In genomic region chr15:50219820-50220219, GRCh38 we compare ENCODE assay signal across 17 cellular contexts. TPM values are rescaled to one million over a fixed set of nuclear protein-coding genes. Genes with fewer than 3 reads are reported as not detected.
DNase-seq lines count a peak whose midpoint lies in the region; TF ChIP-seq lines count a peak whose summit lies in the region.
"Had no signal": no experiment of that assay in that cellular context is flagged by ENCODE, and none has a peak within 500 bp of the region (broad histone marks: within the 10 kb centered on the region; RNA-seq: fewer than 3 reads in every experiment).

No MANE protein-coding gene starts in this region.

- TF ChIP-seq POLR2A in Peyer's patch (IDR thresholded peaks at IDR 0.05): no peak

- DNase-seq in NCI-H82 (lab: John Stamatoyannopoulos, UW) (peak; percentile 59), NCI-H82 treated with DMSO at 0.1 percent for 48 hours (lab: John Stamatoyannopoulos, UW; ENCODE audit: unreplicated experiment) (no peak), NCI-H146 treated with DMSO at 0.1 percent for 48 hours (lab: John Stamatoyannopoulos, UW; ENCODE audit: unreplicated experiment) (peak; percentile 7), astrocyte of the spinal cord (ENCODE audit: low read depth, low spot score) (peak; percentile 8), renal cortical epithelial cell (ENCODE audit: low read depth) (peak; percentile 33), RWPE1 (ENCODE audit: low spot score) (no peak), globus pallidus (ENCODE audit: low spot score) (no peak), Peyer's patch (no peak)
- DNase-seq: activated CD4-positive, alpha-beta memory T cell treated with anti-CD3 and anti-CD28 coated beads, Interleukin-2, amount 10 ng/mL, durations not matched to agents 7 days and 5 days; aorta; cortex of kidney; DMS79; head of caudate nucleus; NCI-H1436 treated with DMSO at 0.1 percent for 48 hours; NCI-H526; uterus had no signal

- POLR2A ChIA-PET in RWPE1 (lab: Yijun Ruan, JAX; ENCODE audit: low non-redundant PET): no interaction called here

- H3K9me3 ChIP-seq in Peyer's patch: no peaks in the 10 kb centered on the region
- H3K9me3 ChIP-seq: uterus had no signal

- in situ Hi-C loops in astrocyte of the spinal cord (cut with HindIII; ENCODE audit: low sequenced_read_pairs): no loop called here

- H3K4me1 ChIP-seq in Peyer's patch: no peaks in the 10 kb centered on the region
- H3K4me1 ChIP-seq: uterus had no signal

- no peak overlapping the region for H3K4me3 ChIP-seq in astrocyte of the spinal cord (ENCODE audit: low read depth, low read length)
- no peak overlapping the region for H3K4me3 ChIP-seq in Peyer's patch
- H3K4me3 ChIP-seq: uterus had no signal

- H3K27me3 ChIP-seq in Peyer's patch: no peaks in the 10 kb centered on the region
- H3K27me3 ChIP-seq: uterus had no signal

- CTCF ChIA-PET in RWPE1 (lab: Yijun Ruan, JAX): interaction anchor here (0.6 to 1.2 kb wide), 3 partner anchors 10 to 1461 kb away, joined by 3 to 6 read pairs (median 4); no protein-coding TSS in a partner anchor

- TF ChIP-seq CTCF in astrocyte of the spinal cord (IDR thresholded peaks at IDR 0.05; ENCODE audit: low read depth, low read length) (no peak), RWPE1 (conservative IDR thresholded peaks at IDR 0.05; ENCODE audit: low read depth) (no peak), Peyer's patch (IDR thresholded peaks at IDR 0.05) (no peak)

- H3K27ac ChIP-seq in RWPE1 (no peak overlapping the region), Peyer's patch (no peak overlapping the region)
- H3K27ac ChIP-seq: uterus had no signal

- H3K36me3 ChIP-seq in Peyer's patch: no peaks in the 10 kb centered on the region
- H3K36me3 ChIP-seq: uterus had no signal

RNA-seq across cellular contexts. Expression of gene SLC27A2, which starts 37.8 kb away (rescaled TPM):
- 2.8 and 6.8 TPM in 2 replicates for total RNA-seq in renal cortical epithelial cell
- 10 to 100 TPM in 3 of 4 donors, 1 to 10 TPM in 1; 8.3 to 47.9 (median 32.3) TPM for total RNA-seq in Peyer's patch
- total RNA-seq: pulmonary artery endothelial cell had no signal

RNA-seq across cellular contexts. Expression of gene HDC, which starts 45.7 kb away (rescaled TPM):
- total RNA-seq in renal cortical epithelial cell (not detected in 2 replicates), Peyer's patch (10 to 100 TPM in 1 of 4 donors, 1 to 10 TPM in 1, under 1 TPM in 1, not detected in 1; 0.80 to 21.5 (median 1.2) TPM)
- total RNA-seq: pulmonary artery endothelial cell had no signal

Comparison
In these comparisons a context has a peak if more than half of its experiments do, and no peak if none do; other contexts are left out.
1. DNase-seq: peak in NCI-H82 (single experiment), NCI-H146 treated with DMSO at 0.1 percent for 48 hours (single experiment), astrocyte of the spinal cord (single experiment) and renal cortical epithelial cell (single experiment); none in NCI-H82 treated with DMSO at 0.1 percent for 48 hours (single experiment), RWPE1 (single experiment), globus pallidus (single experiment) and Peyer's patch (0 of 3).